Comparison of ENCODE assay signal across 8 cellular contexts in the genomic region with DNA sequence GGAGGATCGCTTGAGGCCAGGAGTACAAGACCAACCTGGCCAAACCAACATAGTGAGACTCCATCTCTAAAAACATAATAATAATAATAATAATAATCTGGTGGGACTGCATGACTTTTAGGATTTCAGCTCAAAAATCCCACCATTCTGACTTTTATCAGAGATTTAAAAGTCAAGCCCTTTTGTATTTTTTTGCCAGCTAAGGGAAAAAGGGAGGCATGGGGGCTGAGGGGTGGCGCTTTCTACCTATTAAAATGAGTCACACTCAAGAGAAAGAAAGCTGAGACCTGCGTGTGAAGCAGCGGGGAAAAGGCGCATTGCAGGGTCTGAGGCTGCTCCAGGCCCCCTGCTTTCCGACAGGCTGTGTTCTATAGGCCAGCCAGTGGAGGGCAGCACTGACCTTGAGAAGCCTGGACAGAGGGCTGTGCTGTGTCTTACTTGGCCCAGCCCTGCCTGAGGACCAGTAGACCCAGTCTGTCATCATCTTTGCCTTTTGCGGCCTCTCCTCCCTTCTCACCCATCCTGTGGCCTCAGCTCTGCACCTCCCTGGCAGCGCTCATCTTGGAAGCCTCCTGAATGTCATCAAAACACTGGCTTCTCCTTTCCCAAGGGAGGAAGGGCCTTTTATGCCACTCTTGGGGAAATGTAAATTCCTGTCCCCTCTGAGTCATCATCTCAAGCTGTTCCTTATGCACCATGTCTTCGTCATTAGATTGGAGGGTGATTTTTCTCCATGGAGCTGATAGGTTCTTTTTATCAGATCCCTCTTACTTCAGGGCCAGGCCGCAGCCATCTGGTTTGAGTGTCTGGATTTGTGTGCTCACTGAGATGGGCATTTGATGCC. TPM values are rescaled to one million over a fixed set of nuclear protein-coding genes. Genes with fewer than 3 reads are reported as not detected.
DNase-seq lines count a peak whose midpoint lies in the region; ATAC-seq, FAIRE-seq and TF ChIP-seq lines count a peak whose summit lies in the region.

No MANE protein-coding gene starts in this region.

- no TSS peak for BruUV-seq in Caco-2 (replicated peaks; lab: Mats Ljungman, UMichigan)

- H3K79me2 ChIP-seq in astrocyte (ENCODE audit: insufficient read depth, low read length) = no peaks in the 10 kb centered on the region

- H3K9me3 Mint-ChIP-seq in Caco-2 (ENCODE audit: unreplicated experiment) (no peaks in the 10 kb centered on the region), astrocyte (ENCODE audit: unreplicated experiment) (peaks cover 3% of the 10 kb centered on the region)

- peak overlapping the region; percentile 48 for H3K4me2 ChIP-seq in astrocyte (ENCODE audit: low read length)

- H3K9me3 ChIP-seq in Caco-2 = no peaks in the 10 kb centered on the region
- H3K9me3 ChIP-seq in astrocyte (ENCODE audit: insufficient read depth, low read depth, low read length) = no peaks in the 10 kb centered on the region

- POLR2A ChIA-PET in Caco-2 (lab: Charles Lee) = no interaction called here

- H3K4me1 Mint-ChIP-seq in Caco-2 (ENCODE audit: low read depth, unreplicated experiment) (no peaks in the 10 kb centered on the region), astrocyte (ENCODE audit: low read depth, unreplicated experiment) (peaks cover 9% of the 10 kb centered on the region)

- H4K20me1 ChIP-seq in astrocyte (ENCODE audit: insufficient read depth, low read length) = peaks cover 19% of the 10 kb centered on the region

- H3K4me3 ChIP-seq in Caco-2 (ENCODE audit: low read depth, low read length) (no peak overlapping the region), HFF-Myc (replicated peaks; ENCODE audit: low read depth, low read length) (no peak overlapping the region), astrocyte (ENCODE audit: insufficient read depth, low read depth, low read length) (no peak overlapping the region), skeletal muscle cell (ENCODE audit: low read depth, low read length) (no peak overlapping the region)

- TF ChIP-seq CTCF in Caco-2 (IDR thresholded peaks at IDR 0.05; ENCODE audit: insufficient read depth in 1 of 2, low read depth in 1 of 2, low read length in 1 of 2, severe bottlenecking in 1 of 2, unreplicated experiment in 1 of 2) (peak; percentile 60 to 74), HFF-Myc (IDR thresholded peaks at IDR 0.05; ENCODE audit: low read depth, low read length, missing control alignments) (peak; percentile 83), astrocyte (IDR thresholded peaks at IDR 0.05; ENCODE audit: insufficient read depth, low read depth, low read length) (peak; percentile 81)

- peak overlapping the region; percentile 80 for H3K27ac ChIP-seq in astrocyte (ENCODE audit: low read depth, low read length)

- peak; percentile 57 to 68 for DNase-seq in Caco-2
- DNase-seq in HFF-Myc (ENCODE audit: extremely low read depth, low read depth) = peak; percentile 79
- DNase-seq in NOMO-1 treated with dmso at 0.1 percent for 144 hours (lab: John Stamatoyannopoulos, UW; ENCODE audit: unreplicated experiment) = peak; percentile 16
- DNase-seq in astrocyte (ENCODE audit: low read depth) = peak; percentile 93
- DNase-seq in hepatic stellate cell (ENCODE audit: low spot score) = peak; percentile 87
- DNase-seq in skeletal muscle cell (ENCODE audit: low read depth) = peak; percentile 41

- H3K4me3 Mint-ChIP-seq in Caco-2 (ENCODE audit: unreplicated experiment) = no peak overlapping the region
- H3K4me3 Mint-ChIP-seq in astrocyte (ENCODE audit: unreplicated experiment) = no peak overlapping the region

- CTCF ChIA-PET in Caco-2 (lab: Charles Lee) = interaction anchor here (2.1 kb wide), 1 partner anchor 134 kb away, joined by 5 read pairs; no protein-coding TSS in a partner anchor

- H3K9ac ChIP-seq in astrocyte (ENCODE audit: low read length) = peak overlapping the region; percentile 54

- peak overlapping the region; percentile 12 for H2AFZ ChIP-seq in astrocyte (ENCODE audit: low read depth, low read length)

- peaks cover 32% of the 10 kb centered on the region for H3K36me3 Mint-ChIP-seq in Caco-2 (ENCODE audit: insufficient read depth, unreplicated experiment)
- H3K36me3 Mint-ChIP-seq in astrocyte (ENCODE audit: low read depth, unreplicated experiment) = peaks cover 36% of the 10 kb centered on the region

- FAIRE-seq in astrocyte (lab: Jason Lieb, UNC) = peak; percentile 69

- ATAC-seq in GM21825 (IDR thresholded peaks at IDR 0.05; ENCODE audit: unreplicated experiment) = no peak
- no peak for ATAC-seq in HG02798 (IDR thresholded peaks at IDR 0.05; ENCODE audit: poor library complexity, unreplicated experiment)

- H3K36me3 ChIP-seq in Caco-2 (ENCODE audit: control insufficient read depth, insufficient read depth, low read length) = peaks cover 6% of the 10 kb centered on the region
- peaks cover 28% of the 10 kb centered on the region for H3K36me3 ChIP-seq in astrocyte (ENCODE audit: insufficient read depth, low read length)

- H3K27ac Mint-ChIP-seq in Caco-2 (ENCODE audit: unreplicated experiment) = no peak overlapping the region
- H3K27ac Mint-ChIP-seq in astrocyte (ENCODE audit: unreplicated experiment) = peak overlapping the region; percentile 72

- intact Hi-C loops in Caco-2 (cut with micrococcal nuclease; ENCODE audit: unreplicated experiment) = loop anchor here (1.0 kb wide), 1 partner anchor 134 kb away; no protein-coding TSS in a partner anchor

- H3K27me3 ChIP-seq in Caco-2 (replicated peaks; ENCODE audit: control insufficient read depth, insufficient read depth, low read length) = no peaks in the 10 kb centered on the region
- no peaks in the 10 kb centered on the region for H3K27me3 ChIP-seq in astrocyte (ENCODE audit: insufficient read depth, low read length)

- H3K4me1 ChIP-seq in Caco-2 (no peaks in the 10 kb centered on the region), astrocyte (ENCODE audit: insufficient read depth, low read length) (peaks cover 12% of the 10 kb centered on the region)

- no peaks in the 10 kb centered on the region for H3K27me3 Mint-ChIP-seq in Caco-2 (ENCODE audit: insufficient read depth, unreplicated experiment)
- H3K27me3 Mint-ChIP-seq in astrocyte (ENCODE audit: low read depth, unreplicated experiment) = no peaks in the 10 kb centered on the region

RNA-seq across cellular contexts. Expression of a gene that starts 12.7 kb away (rescaled TPM):
- total RNA-seq in Caco-2 (2022) = 8.2 and 8.5 TPM in 2 replicates
- 13.3 and 14.7 TPM in 2 replicates for total RNA-seq in astrocyte

RNA-seq across cellular contexts. Expression of a gene that starts 25.5 kb away (rescaled TPM):
- 28.5 and 31.6 TPM in 2 replicates for total RNA-seq in Caco-2 (2022)
- 14.4 and 16.9 TPM in 2 replicates for total RNA-seq in astrocyte

RNA-seq across cellular contexts. Expression of a gene that starts 34.3 kb away (rescaled TPM):
- total RNA-seq in Caco-2 (2022) (1.2 and 1.3 TPM in 2 replicates), astrocyte (0.79 and 1.5 TPM in 2 replicates)

RNA-seq across cellular contexts. Expression of a gene that starts 44.9 kb away (rescaled TPM):
- 41.4 and 45.8 TPM in 2 replicates for total RNA-seq in Caco-2 (2022)
- 25.8 and 25.9 TPM in 2 replicates for total RNA-seq in astrocyte

RNA-seq across cellular contexts. Expression of a gene that starts 49.7 kb away (rescaled TPM):
- 62.3 and 67.4 TPM in 2 replicates for total RNA-seq in Caco-2 (2022)
- total RNA-seq in astrocyte = 0.36 and 1.1 TPM in 2 replicates

Comparison
In these comparisons a context has a peak if more than half of its experiments do, and no peak if none do; other contexts are left out.
1. DNase-seq: peak in every context shown above with its lines; median percentile 93 in astrocyte; 87 in hepatic stellate cell; 79 in HFF-Myc; 62 in Caco-2; 41 in skeletal muscle cell; 16 in NOMO-1 treated with dmso at 0.1 percent for 144 hours.